Comparison of ENCODE assay signal across 27 cellular contexts in genomic region chr4:74092957-74093356, GRCh38. TPM values are rescaled to one million over a fixed set of nuclear protein-coding genes. Genes with fewer than 3 reads are reported as not detected.
DNase-seq lines count a peak whose midpoint lies in the region; FAIRE-seq and TF ChIP-seq lines count a peak whose summit lies in the region.
"Had no signal": no experiment of that assay in that cellular context is flagged by ENCODE, and none has a peak within 500 bp of the region (broad histone marks: within the 10 kb centered on the region; RNA-seq: fewer than 3 reads in every experiment).

No MANE protein-coding gene starts in this region.

- no peaks in the 10 kb centered on the region for H3K9me3 ChIP-seq in Loucy (ENCODE audit: insufficient read depth, low read depth, low read length)
- H3K9me3 ChIP-seq in stomach: no peaks in the 10 kb centered on the region
- no peaks in the 10 kb centered on the region for H3K9me3 ChIP-seq in testis
- H3K9me3 ChIP-seq: SK-N-SH, uterus had no signal

- H3K27me3 ChIP-seq in Loucy (ENCODE audit: insufficient read depth, low read length, poor library complexity, severe bottlenecking) (no peaks in the 10 kb centered on the region), bronchial epithelial cell (ENCODE audit: control insufficient read depth, insufficient read depth, low read length) (no peaks in the 10 kb centered on the region), stomach (no peaks in the 10 kb centered on the region), testis (no peaks in the 10 kb centered on the region)
- H3K27me3 ChIP-seq: uterus had no signal

- no peak for TF ChIP-seq CTCF in Loucy (conservative IDR thresholded peaks at IDR 0.05; ENCODE audit: low read length)
- no peak for TF ChIP-seq CTCF in bronchial epithelial cell (IDR thresholded peaks at IDR 0.05; ENCODE audit: insufficient read depth, low read length, severe bottlenecking)
- no peak for TF ChIP-seq CTCF in stomach (IDR thresholded peaks at IDR 0.05)
- no peak for TF ChIP-seq CTCF in testis (IDR thresholded peaks at IDR 0.05)

- peaks cover 58% of the 10 kb centered on the region for H3K4me1 ChIP-seq in Loucy (ENCODE audit: insufficient read depth, low read length, poor library complexity, severe bottlenecking)
- H3K4me1 ChIP-seq in stomach: peaks cover 0 to 37% (median 14%) of the 10 kb centered on the region in 4 donors
- no peaks in the 10 kb centered on the region for H3K4me1 ChIP-seq in testis
- H3K4me1 ChIP-seq: uterus had no signal

- TF ChIP-seq POLR2A in stomach (IDR thresholded peaks at IDR 0.05): no peak
- TF ChIP-seq POLR2A in testis (IDR thresholded peaks at IDR 0.05): no peak

- DNase-seq in bronchial epithelial cell (ENCODE audit: low read depth): peak; percentile 53
- peak; percentile 31 for DNase-seq in kidney tubule cell (ENCODE audit: low spot score)
- peak; percentile 55 for DNase-seq in stomach
- no peak for DNase-seq in activated effector memory CD4-positive, alpha-beta T cell treated with anti-CD3 and anti-CD28 coated beads, Interleukin-2, amount 50 U/mL, for 16 hours
- DNase-seq in Ammon's horn (ENCODE audit: low spot score): no peak
- DNase-seq in NCI-H748 treated with DMSO at 0.1 percent for 48 hours (lab: John Stamatoyannopoulos, UW): no peak
- DNase-seq in testis: no peak
- DNase-seq: activated CD4-positive, alpha-beta T cell treated with anti-CD3 and anti-CD28 coated beads for 36 hours; activated CD8-positive, alpha-beta T cell treated with anti-CD3 and anti-CD28 coated beads, Interleukin-2, amount 10 ng/mL, durations not matched to agents 7 days and 5 days; activated naive CD8-positive, alpha-beta T cell treated with anti-CD3 and anti-CD28 coated beads for 36 hours; aorta; head of caudate nucleus; left cardiac atrium; mesendoderm; NCI-H1417 treated with DMSO at 0.1 percent for 48 hours; NCI-H2081; nucleus accumbens; SK-N-SH; substantia nigra; T-helper 2 cell; uterus had no signal

- H3K36me3 ChIP-seq in Loucy (ENCODE audit: insufficient read depth, low read length) (no peaks in the 10 kb centered on the region), bronchial epithelial cell (ENCODE audit: control insufficient read depth, insufficient read depth, low read length) (no peaks in the 10 kb centered on the region), stomach (no peaks in the 10 kb centered on the region), testis (ENCODE audit: low read depth, missing control alignments) (no peaks in the 10 kb centered on the region)
- H3K36me3 ChIP-seq: uterus had no signal

- no peak overlapping the region for H2AFZ ChIP-seq in Loucy (ENCODE audit: low read length)

- no peaks in the 10 kb centered on the region for H4K20me1 ChIP-seq in Loucy (ENCODE audit: insufficient read depth, low read length, poor library complexity, severe bottlenecking)

- 22 to 53% (median 42%) methylated on average over 2 of the region's 2 CpGs for WGBS in stomach, 5 donors
- WGBS in testis, 2 donors: 60 to 80% methylated on average over 2 of the region's 2 CpGs

- peak overlapping the region; percentile 73 for H3K9ac ChIP-seq in Loucy (ENCODE audit: low read depth, low read length, poor library complexity, severe bottlenecking)
- H3K9ac ChIP-seq: KMS-11, SK-N-SH had no signal

- H3K4me2 ChIP-seq in Loucy (ENCODE audit: low read depth, low read length, poor library complexity, severe bottlenecking): peak overlapping the region; percentile 86
- H3K4me2 ChIP-seq: KMS-11, SK-N-SH, smooth muscle cell had no signal

- H3F3A ChIP-seq in Loucy (ENCODE audit: low read depth): peaks cover 13% of the 10 kb centered on the region

- H3K79me2 ChIP-seq in Loucy (ENCODE audit: insufficient read depth, low read length): no peaks in the 10 kb centered on the region

- peak overlapping the region in 4 of 5 donors; percentile 72 to 81 (median 76) for H3K27ac ChIP-seq in stomach
- no peak overlapping the region for H3K27ac ChIP-seq in testis
- H3K27ac ChIP-seq: KMS-11, uterus had no signal

- intact Hi-C loops in stomach (cut with DNase I; ENCODE audit: low total_unique reads): no loop called here
- intact Hi-C loops in testis (cut with DNase I; ENCODE audit: low total_unique reads): no loop called here

- H3K9me2 ChIP-seq in Loucy (replicated peaks; ENCODE audit: low read depth, low read length): no peaks in the 10 kb centered on the region
- H3K9me2 ChIP-seq: SK-N-SH had no signal

- no peak for TF ChIP-seq EP300 in stomach (IDR thresholded peaks at IDR 0.05)

- FAIRE-seq in bronchial epithelial cell (lab: Jason Lieb, UNC): no peak
- FAIRE-seq: D721Med, GM18507 had no signal

- H3K4me3 ChIP-seq in Loucy (ENCODE audit: low read length, poor library complexity, severe bottlenecking) (peak overlapping the region; percentile 66), bronchial epithelial cell (ENCODE audit: low read depth, low read length) (no peak overlapping the region), stomach (no peak overlapping the region), testis (no peak overlapping the region)
- H3K4me3 ChIP-seq: smooth muscle cell, uterus had no signal

RNA-seq across cellular contexts. Expression of gene CXCL2, which starts 6.0 kb away (rescaled TPM):
- total RNA-seq in bronchial epithelial cell: 5.5 and 7.9 TPM in 2 replicates
- 100 to 1,000 TPM in 3 of 5 donors, 1 to 10 TPM in 1, not detected in 1; 5.1 to 388 (median 191) TPM for total RNA-seq in stomach
- 100 to 1,000 TPM in 1 of 3 donors, 10 to 100 TPM in 1, 1 to 10 TPM in 1; 8.7 to 117 (median 46.4) TPM for polyA plus RNA-seq in stomach
- total RNA-seq in testis: 1 to 10 TPM; 2.6 to 4.7 TPM
- 5.9 TPM for polyA plus RNA-seq in testis (ENCODE audit: insufficient read depth, low read depth, low replicate concordance)
- total RNA-seq: activated CD4-positive, alpha-beta T cell treated with anti-CD3 and anti-CD28 coated beads for 36 hours; activated CD8-positive, alpha-beta T cell treated with anti-CD3 and anti-CD28 coated beads, Interleukin-2, amount 10 ng/mL, durations not matched to agents 7 days and 5 days; activated naive CD8-positive, alpha-beta T cell treated with anti-CD3 and anti-CD28 coated beads for 36 hours; activated T-helper 2 cell treated with anti-CD3 and anti-CD28 coated beads, Interferon-gamma antibody, Interleukin-2, Interleukin-4, amounts not matched to agents 10 μg/mL and 5 μg/mL and 100 μg/mL, durations not matched to agents 14 hours and 24 hours and 36 hours had no signal

RNA-seq across cellular contexts. Expression of gene CXCL3, which starts 54.5 kb away (rescaled TPM):
- total RNA-seq in bronchial epithelial cell: 0.26 and 1.2 TPM in 2 replicates
- 10 to 100 TPM in 2 of 5 donors, 1 to 10 TPM in 2, not detected in 1; 3.5 to 94.6 (median 25.2) TPM for total RNA-seq in stomach
- polyA plus RNA-seq in stomach: 10 to 100 TPM in 2 of 3 donors, 1 to 10 TPM in 1; 2.7 to 39.7 (median 18.5) TPM
- total RNA-seq in testis: under 1 TPM in 1 of 2 donors, not detected in 1; 0.68 TPM
- polyA plus RNA-seq in testis (ENCODE audit: insufficient read depth, low read depth, low replicate concordance): 1.1 TPM
- total RNA-seq: activated CD4-positive, alpha-beta T cell treated with anti-CD3 and anti-CD28 coated beads for 36 hours; activated CD8-positive, alpha-beta T cell treated with anti-CD3 and anti-CD28 coated beads, Interleukin-2, amount 10 ng/mL, durations not matched to agents 7 days and 5 days; activated naive CD8-positive, alpha-beta T cell treated with anti-CD3 and anti-CD28 coated beads for 36 hours had no signal

Comparison
In these comparisons a context has a peak if more than half of its experiments do, and no peak if none do; other contexts are left out.
1. DNase-seq: peak in bronchial epithelial cell (single experiment), kidney tubule cell (single experiment) and stomach (single experiment); none in activated effector memory CD4-positive, alpha-beta T cell treated with anti-CD3 and anti-CD28 coated beads, Interleukin-2, amount 50 U/mL, for 16 hours (single experiment), Ammon's horn (single experiment), NCI-H748 treated with DMSO at 0.1 percent for 48 hours (single experiment) and testis (single experiment).
2. H3K27ac ChIP-seq: peak in stomach (4 of 5); none in testis (0 of 2).